8 cellular contexts compared by ENCODE assay signal in genomic region chr20:63735859-63736718, GRCh38. TPM values are rescaled to one million over a fixed set of nuclear protein-coding genes. Genes with fewer than 3 reads are reported as not detected.
A peak's percentile ranks its signal among the peaks of the same experiment; 100 is the strongest.
DNase-seq lines count a peak whose midpoint lies in the region; ATAC-seq and TF ChIP-seq lines count a peak whose summit lies in the region.

Gene LIME1, plus strand, starts transcription at chr20:63736664. Its CDS starts 886 bp downstream, at chr20:63737550.

- CTCF ChIA-PET in naive thymus-derived CD4-positive, alpha-beta T cell (lab: Charles Lee): interaction anchor here (0.6 to 2.8 kb wide), 12 partner anchors 12 to 382 kb away, joined by 3 to 27 read pairs (median 3); partner anchors contain the start of genes ARFRP1, PTK6 and ZGPAT

- H3K4me1 ChIP-seq in SJSA1 (replicated peaks): peaks cover 9% of the 10 kb centered on the region
- H3K4me1 ChIP-seq in naive thymus-derived CD4-positive, alpha-beta T cell (ENCODE audit: control insufficient read depth in 2 of 2, insufficient read depth in 2 of 2, low read length in 2 of 2): peaks cover 25 to 34% of the 10 kb centered on the region in 2 donors

- POLR2A ChIA-PET in naive thymus-derived CD4-positive, alpha-beta T cell (lab: Charles Lee): interaction anchor here (0.6 to 9.9 kb wide), 34 partner anchors 7 to 303 kb away, joined by 3 to 137 read pairs (median 4); partner anchors contain the start of genes ARFRP1, GMEB2, PRPF6 and RTEL1

- H3K36me3 Mint-ChIP-seq in activated naive CD8-positive, alpha-beta T cell treated with anti-CD3 and anti-CD28 coated beads for 36 hours: peaks cover 8% of the 10 kb centered on the region
- H3K36me3 Mint-ChIP-seq in naive thymus-derived CD4-positive, alpha-beta T cell: peaks cover 0 to 19% (median 5%) of the 10 kb centered on the region in 5 donors

- 0 out of 2 replicates have a peak, but pooled peaks cover 2% of the 10 kb centered on the region for H3K9me3 ChIP-seq in SJSA1 (replicated peaks)
- no peaks in the 10 kb centered on the region for H3K9me3 ChIP-seq in naive thymus-derived CD4-positive, alpha-beta T cell (ENCODE audit: control insufficient read depth in 2 of 3, low read length in 3 of 3)

- no peaks in the 10 kb centered on the region for H3K9me3 Mint-ChIP-seq in activated naive CD8-positive, alpha-beta T cell treated with anti-CD3 and anti-CD28 coated beads for 36 hours
- no peaks in the 10 kb centered on the region for H3K9me3 Mint-ChIP-seq in naive thymus-derived CD4-positive, alpha-beta T cell

- H3K27me3 Mint-ChIP-seq in activated naive CD8-positive, alpha-beta T cell treated with anti-CD3 and anti-CD28 coated beads for 36 hours: no peaks in the 10 kb centered on the region
- no peaks in the 10 kb centered on the region for H3K27me3 Mint-ChIP-seq in naive thymus-derived CD4-positive, alpha-beta T cell

- peak; percentile 75 for ATAC-seq in naive thymus-derived CD4-positive, alpha-beta T cell

- intact Hi-C loops in naive thymus-derived CD4-positive, alpha-beta T cell (cut with micrococcal nuclease): loop anchor here (1.0 to 10.0 kb wide), 14 partner anchors 8 to 941 kb away; partner anchors contain the start of genes TPD52L2 (in 2 of the 2), ABHD16B (in 1 of the 2), ARFRP1 (in 1 of the 2) and GMEB2 (in 1 of the 2)

- H3K4me3 Mint-ChIP-seq in activated naive CD8-positive, alpha-beta T cell treated with anti-CD3 and anti-CD28 coated beads for 36 hours: peak within 1 kb of the TSS; percentile 66
- peak within 1 kb of the TSS; percentile 87 to 93 (median 90) for H3K4me3 Mint-ChIP-seq in naive thymus-derived CD4-positive, alpha-beta T cell

- H3K27ac Mint-ChIP-seq in activated naive CD8-positive, alpha-beta T cell treated with anti-CD3 and anti-CD28 coated beads for 36 hours: peak within 1 kb of the TSS; percentile 60
- peak within 1 kb of the TSS; percentile 82 to 95 (median 89) for H3K27ac Mint-ChIP-seq in naive thymus-derived CD4-positive, alpha-beta T cell

- peaks cover 23% of the 10 kb centered on the region for H3K4me1 Mint-ChIP-seq in activated naive CD8-positive, alpha-beta T cell treated with anti-CD3 and anti-CD28 coated beads for 36 hours
- H3K4me1 Mint-ChIP-seq in naive thymus-derived CD4-positive, alpha-beta T cell: peaks cover 13 to 30% (median 25%) of the 10 kb centered on the region in 7 donors

- in situ Hi-C loops in KBM-7 (cut with MboI; ENCODE audit: low pct_unique_long_range_greater_than_20kb, low sequenced_read_pairs): no loop called here

- peaks cover 69% of the 10 kb centered on the region for H3K36me3 ChIP-seq in SJSA1
- peaks cover 0 to 38% (median 0%) of the 10 kb centered on the region in 3 experiments for H3K36me3 ChIP-seq in naive thymus-derived CD4-positive, alpha-beta T cell (ENCODE audit: control insufficient read depth in 2 of 3, insufficient read depth in 3 of 3, low read length in 3 of 3)

- no peaks in the 10 kb centered on the region for H3K27me3 ChIP-seq in SJSA1 (replicated peaks)
- H3K27me3 ChIP-seq in naive thymus-derived CD4-positive, alpha-beta T cell (ENCODE audit: control insufficient read depth in 2 of 2, insufficient read depth in 2 of 2, low read length in 2 of 2): no peaks in the 10 kb centered on the region

- no peak within 1 kb of the TSS for H3K4me3 ChIP-seq in SJSA1
- H3K4me3 ChIP-seq in naive thymus-derived CD4-positive, alpha-beta T cell (ENCODE audit: low read length): peak within 1 kb of the TSS; percentile 99

- DNase-seq in GM10266 (ENCODE audit: extremely low spot score) (peak; percentile 69), SJSA1 (ENCODE audit: low read depth in 1 of 2, low spot score in 2 of 2) (no peak), COR-L47 (lab: John Stamatoyannopoulos, UW) (no peak), NCI-H1930 (lab: John Stamatoyannopoulos, UW) (no peak), AG08395 (ENCODE audit: low spot score) (no peak), KBM-7 (no peak)
- peak; percentile 77 for DNase-seq in activated naive CD8-positive, alpha-beta T cell treated with anti-CD3 and anti-CD28 coated beads for 36 hours
- DNase-seq in naive thymus-derived CD4-positive, alpha-beta T cell: peak in 8 of 9 donors; percentile 55 to 88 (median 86)

- no peak for TF ChIP-seq CTCF in GM10266 (IDR thresholded peaks at IDR 0.05; ENCODE audit: control insufficient read depth, insufficient read depth, low read depth, missing control alignments)

- no peak within 1 kb of the TSS for H3K27ac ChIP-seq in SJSA1
- H3K27ac ChIP-seq in naive thymus-derived CD4-positive, alpha-beta T cell (ENCODE audit: low read depth, low read length): peak within 1 kb of the TSS; percentile 78

RNA-seq across cellular contexts. Expression of gene LIME1, which starts in this region (rescaled TPM):
- total RNA-seq in SJSA1 (2014; rRNA removed; shearing (Covaris generic)): 10.2 and 38.5 TPM in 2 replicates
- total RNA-seq in activated naive CD8-positive, alpha-beta T cell treated with anti-CD3 and anti-CD28 coated beads for 36 hours: 10 to 100 TPM in 1 of 2 experiments, 1 to 10 TPM in 1; 9.3 to 12.2 TPM
- 100 to 1,000 TPM in 3 of 5 experiments, 10 to 100 TPM in 2; 96.8 to 118 (median 103) TPM for total RNA-seq in naive thymus-derived CD4-positive, alpha-beta T cell
- 100 to 1,000 TPM; 205 to 366 TPM for polyA plus RNA-seq in naive thymus-derived CD4-positive, alpha-beta T cell

Comparison
In these comparisons a context has a peak if more than half of its experiments do, and no peak if none do; other contexts are left out.
1. DNase-seq: peak in GM10266 (single experiment), activated naive CD8-positive, alpha-beta T cell treated with anti-CD3 and anti-CD28 coated beads for 36 hours (single experiment) and naive thymus-derived CD4-positive, alpha-beta T cell (8 of 9); none in SJSA1 (0 of 2), COR-L47 (single experiment), NCI-H1930 (0 of 2), AG08395 (single experiment) and KBM-7 (single experiment).